ENCODE assay signal across 1 cellular context in the genomic region with DNA sequence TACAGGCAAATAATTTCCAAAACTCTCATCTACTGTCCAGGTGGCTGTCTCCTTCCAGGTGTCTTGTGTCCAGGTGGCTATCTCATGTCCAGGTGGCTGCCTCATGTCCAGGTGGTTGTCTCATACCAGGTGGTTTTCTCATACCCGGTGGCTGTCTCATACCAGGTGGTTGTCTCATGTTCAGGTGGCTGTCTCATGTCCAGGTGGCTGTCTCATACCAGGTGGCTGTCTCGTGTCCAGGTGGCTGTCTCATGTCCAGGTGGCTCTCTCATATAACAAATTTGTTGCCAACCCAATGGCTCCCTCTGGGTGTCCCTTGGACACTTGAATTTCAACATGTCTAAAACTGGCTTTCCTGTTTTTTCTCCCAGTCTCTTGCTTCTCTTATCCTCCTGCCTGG.
TF ChIP-seq lines count a peak whose summit lies in the region.

No MANE protein-coding gene starts in this region.

TF ChIP-seq in HepG2, 621 proteins besides CTCF, POLR2A, EP300 and RAD21 (continued from another document):
- TF ChIP-seq ZNF142 (CRISPR knock-in tag; IDR thresholded peaks at IDR 0.05) (no peak), ZNF333 (CRISPR knock-in tag; IDR thresholded peaks at IDR 0.05; ENCODE audit: borderline replicate concordance) (no peak), GPN1 (CRISPR knock-in tag; IDR thresholded peaks at IDR 0.05; ENCODE audit: borderline replicate concordance) (no peak), LBX2 (CRISPR knock-in tag; IDR thresholded peaks at IDR 0.05; ENCODE audit: borderline replicate concordance) (no peak)
